In genomic region chr9:32550609-32551490, GRCh38 we compare ENCODE assay signal across 7 cellular contexts. TPM values are rescaled to one million over a fixed set of nuclear protein-coding genes. Genes with fewer than 3 reads are reported as not detected.
DNase-seq lines count a peak whose midpoint lies in the region; ATAC-seq and TF ChIP-seq lines count a peak whose summit lies in the region.

No MANE protein-coding gene starts in this region.

- in situ Hi-C loops in astrocyte of the cerebellum (cut with HindIII; ENCODE audit: low sequenced_read_pairs) = loop anchor here (25.0 kb wide), 1 partner anchor 164 kb away; the partner anchor contains the start of gene ACO1

- peak; percentile 63 for ATAC-seq in GM18505 (IDR thresholded peaks at IDR 0.05; ENCODE audit: unreplicated experiment)
- peak; percentile 64 for ATAC-seq in HG02973 (IDR thresholded peaks at IDR 0.05; ENCODE audit: unreplicated experiment)

- TF ChIP-seq POLR2A in GM18505 (IDR thresholded peaks at IDR 0.05; ENCODE audit: borderline replicate concordance, extremely low read depth, insufficient read depth, insufficient read length) = no peak

- DNase-seq in NCI-H1930 (lab: John Stamatoyannopoulos, UW) = peak; percentile 97 to 98
- peak; percentile 97 for DNase-seq in T-helper 22 cell (ENCODE audit: low read depth)
- DNase-seq in astrocyte of the cerebellum (ENCODE audit: low read depth) = peak; percentile 84
- peak; percentile 96 for DNase-seq in hepatocyte (ENCODE audit: low spot score)
- DNase-seq in retina = peak; percentile 98

- H4K20me1 ChIP-seq in hepatocyte (ENCODE audit: insufficient read depth, poor library complexity, severe bottlenecking) = peaks cover 38% of the 10 kb centered on the region

- no peaks in the 10 kb centered on the region for H3K9me2 ChIP-seq in hepatocyte (replicated peaks; ENCODE audit: insufficient read depth)

- H3K4me3 ChIP-seq in astrocyte of the cerebellum (ENCODE audit: low read depth, low read length) (peak overlapping the region; percentile 73), hepatocyte (peak overlapping the region; percentile 66)

- H3K79me2 ChIP-seq in hepatocyte = peaks cover 67% of the 10 kb centered on the region

- H3K27ac ChIP-seq in hepatocyte = peak overlapping the region; percentile 100

- H2AFZ ChIP-seq in hepatocyte = peak overlapping the region; percentile 30

- peaks cover 17% of the 10 kb centered on the region for H3K4me1 ChIP-seq in hepatocyte (ENCODE audit: insufficient read depth)

- peak overlapping the region; percentile 76 for H3K4me2 ChIP-seq in hepatocyte

- no peaks in the 10 kb centered on the region for H3K36me3 ChIP-seq in hepatocyte (replicated peaks; ENCODE audit: insufficient read depth, low read depth)

- H3K27me3 ChIP-seq in hepatocyte = no peaks in the 10 kb centered on the region

- WGBS in hepatocyte (ENCODE audit: low lambda C conversion rate, missing lambda C conversion rate) = under 1% methylated on average over 70 of the region's 75 CpGs

- H3K9me3 ChIP-seq in hepatocyte (ENCODE audit: low read depth) = no peaks in the 10 kb centered on the region

- TF ChIP-seq CTCF in astrocyte of the cerebellum (IDR thresholded peaks at IDR 0.05; ENCODE audit: low read depth, low read length, missing control alignments) (peak; percentile 17), hepatocyte (IDR thresholded peaks at IDR 0.05; ENCODE audit: poor library complexity) (peak; percentile 17)

RNA-seq across cellular contexts. Expression of gene SMIM27, which starts 1.3 kb away (rescaled TPM):
- total RNA-seq in hepatocyte = 3.4 and 4.3 TPM in 2 replicates
- 24.4 and 33.6 TPM in 2 replicates for polyA plus RNA-seq in hepatocyte

RNA-seq across cellular contexts. Expression of gene TOPORS, which starts 1.5 kb away (rescaled TPM):
- total RNA-seq in hepatocyte = 25.8 and 26.5 TPM in 2 replicates
- 14.1 and 15.4 TPM in 2 replicates for polyA plus RNA-seq in hepatocyte

RNA-seq across cellular contexts. Expression of gene NDUFB6, which starts 22.1 kb away (rescaled TPM):
- total RNA-seq in hepatocyte = 73.7 and 90.5 TPM in 2 replicates
- 114 and 122 TPM in 2 replicates for polyA plus RNA-seq in hepatocyte

RNA-seq across cellular contexts. Expression of gene RIGI, which starts 24.9 kb away (rescaled TPM):
- total RNA-seq in hepatocyte = 5.1 and 5.9 TPM in 2 replicates
- 2.5 and 3.9 TPM in 2 replicates for polyA plus RNA-seq in hepatocyte

Comparison
In these comparisons a context has a peak if more than half of its experiments do, and no peak if none do; other contexts are left out.
1. Peak in every context shown above with its lines: DNase-seq, ATAC-seq, H3K4me3 ChIP-seq and H3K27ac ChIP-seq.